Comparison of ENCODE assay signal across 8 cellular contexts in genomic region chr15:90101130-90101968, GRCh38. TPM values are rescaled to one million over a fixed set of nuclear protein-coding genes. Genes with fewer than 3 reads are reported as not detected.
DNase-seq lines count a peak whose midpoint lies in the region; ATAC-seq and TF ChIP-seq lines count a peak whose summit lies in the region.

No MANE protein-coding gene starts in this region.

- no peaks in the 10 kb centered on the region for H3K27me3 ChIP-seq in CD4-positive, CD25-positive, alpha-beta regulatory T cell (ENCODE audit: control insufficient read depth, insufficient read depth, low read length)
- H3K27me3 ChIP-seq in right cardiac atrium (ENCODE audit: control insufficient read depth, insufficient read depth): no peaks in the 10 kb centered on the region

- DNase-seq in CD4-positive, CD25-positive, alpha-beta regulatory T cell: peak; percentile 16 to 60 (median 34)
- DNase-seq in NCI-H748 treated with DMSO at 0.1 percent for 48 hours (lab: John Stamatoyannopoulos, UW) (peak; percentile 0), right cardiac atrium (peak; percentile 61 to 86 (median 85)), progenitor cell of endocrine pancreas (ENCODE audit: low spot score, unreplicated experiment) (no peak), dedifferentiated amniotic fluid mesenchymal stem cell (ENCODE audit: extremely low spot score) (no peak), NCI-H1048 (lab: John Stamatoyannopoulos, UW) (no peak)

- H3K36me3 Mint-ChIP-seq in CD4-positive, CD25-positive, alpha-beta regulatory T cell: no peaks in the 10 kb centered on the region
- peaks cover 4% of the 10 kb centered on the region for H3K36me3 Mint-ChIP-seq in progenitor cell of endocrine pancreas (ENCODE audit: insufficient read depth)

- intact Hi-C loops in right cardiac atrium (cut with DNase I): no loop called here

- H3K9me3 ChIP-seq in CD4-positive, CD25-positive, alpha-beta regulatory T cell (ENCODE audit: control insufficient read depth in 2 of 2, low read length in 2 of 2): no peaks in the 10 kb centered on the region
- H3K9me3 ChIP-seq in right cardiac atrium (ENCODE audit: control insufficient read depth, low read length): no peaks in the 10 kb centered on the region

- H3K27ac Mint-ChIP-seq in CD4-positive, CD25-positive, alpha-beta regulatory T cell: peak overlapping the region; percentile 98 to 99 (median 99)
- H3K27ac Mint-ChIP-seq in progenitor cell of endocrine pancreas: peak overlapping the region; percentile 94

- peaks cover 58% of the 10 kb centered on the region for H3K4me1 ChIP-seq in CD4-positive, CD25-positive, alpha-beta regulatory T cell (ENCODE audit: control insufficient read depth, insufficient read depth, low read length, poor library complexity, severe bottlenecking)
- H3K4me1 ChIP-seq in right cardiac atrium (ENCODE audit: control insufficient read depth, insufficient read depth, low read length): peaks cover 13% of the 10 kb centered on the region

- TF ChIP-seq CTCF in progenitor cell of endocrine pancreas (IDR thresholded peaks at IDR 0.05; ENCODE audit: unreplicated experiment): no peak

- peak overlapping the region; percentile 96 for H3K27ac ChIP-seq in CD4-positive, CD25-positive, alpha-beta regulatory T cell (ENCODE audit: insufficient read depth, low read length, poor library complexity, severe bottlenecking)
- H3K27ac ChIP-seq in angular gyrus (ENCODE audit: low read depth, low read length): peak overlapping the region; percentile 98
- peak overlapping the region; percentile 85 for H3K27ac ChIP-seq in right cardiac atrium (ENCODE audit: low read length)

- peaks cover 11 to 65% (median 38%) of the 10 kb centered on the region in 4 donors for H3K4me1 Mint-ChIP-seq in CD4-positive, CD25-positive, alpha-beta regulatory T cell
- H3K4me1 Mint-ChIP-seq in progenitor cell of endocrine pancreas (ENCODE audit: low read depth): peaks cover 45% of the 10 kb centered on the region

- peak overlapping the region; percentile 79 to 91 (median 90) for H3K4me3 Mint-ChIP-seq in CD4-positive, CD25-positive, alpha-beta regulatory T cell
- peak overlapping the region; percentile 84 for H3K4me3 Mint-ChIP-seq in progenitor cell of endocrine pancreas (ENCODE audit: low read depth)

- no peak for ATAC-seq in CD4-positive, CD25-positive, alpha-beta regulatory T cell (ENCODE audit: low read depth in 2 of 2)
- peak; percentile 6 for ATAC-seq in GM21423 (IDR thresholded peaks at IDR 0.05; ENCODE audit: unreplicated experiment)
- peak; percentile 30 to 32 for ATAC-seq in right cardiac atrium

- no peaks in the 10 kb centered on the region for H3K36me3 ChIP-seq in CD4-positive, CD25-positive, alpha-beta regulatory T cell (ENCODE audit: control insufficient read depth, insufficient read depth, low read length)

- 5% methylated on average over 40 of the region's 40 CpGs for WGBS in right cardiac atrium

- H3K9me3 Mint-ChIP-seq in CD4-positive, CD25-positive, alpha-beta regulatory T cell: peaks cover 0 to 4% (median 0%) of the 10 kb centered on the region in 7 donors
- no peaks in the 10 kb centered on the region for H3K9me3 Mint-ChIP-seq in progenitor cell of endocrine pancreas (ENCODE audit: low read depth)

- peak overlapping the region; percentile 54 for H3K4me3 ChIP-seq in CD4-positive, CD25-positive, alpha-beta regulatory T cell (ENCODE audit: low read depth, low read length)
- H3K4me3 ChIP-seq in right cardiac atrium (ENCODE audit: low read length): peak overlapping the region; percentile 76

- peaks cover 8% of the 10 kb centered on the region for H3K27me3 Mint-ChIP-seq in CD4-positive, CD25-positive, alpha-beta regulatory T cell
- H3K27me3 Mint-ChIP-seq in progenitor cell of endocrine pancreas: peaks cover 10% of the 10 kb centered on the region

RNA-seq across cellular contexts. Expression of gene IDH2, which starts 0.9 kb away (rescaled TPM):
- 60.8 TPM for total RNA-seq in CD4-positive, CD25-positive, alpha-beta regulatory T cell
- polyA plus RNA-seq in CD4-positive, CD25-positive, alpha-beta regulatory T cell: 100 to 1,000 TPM in 2 of 4 donors, 10 to 100 TPM in 2; 88.4 to 123 (median 97.1) TPM
- 100 to 1,000 TPM; 203 to 246 (median 221) TPM for total RNA-seq in right cardiac atrium
- polyA plus RNA-seq in right cardiac atrium: 275 TPM
- 149 and 164 TPM in 2 replicates for total RNA-seq in progenitor cell of endocrine pancreas

Comparison
In these comparisons a context has a peak if more than half of its experiments do, and no peak if none do; other contexts are left out.
1. ATAC-seq: peak in GM21423 (single experiment) and right cardiac atrium (2 of 2); none in CD4-positive, CD25-positive, alpha-beta regulatory T cell (0 of 2).
2. DNase-seq: peak in CD4-positive, CD25-positive, alpha-beta regulatory T cell (3 of 3), NCI-H748 treated with DMSO at 0.1 percent for 48 hours (single experiment) and right cardiac atrium (3 of 3); none in progenitor cell of endocrine pancreas (single experiment), dedifferentiated amniotic fluid mesenchymal stem cell (single experiment) and NCI-H1048 (single experiment).
3. Peak in every context shown above with its lines, with median percentiles within 50 percentile points of each other: H3K27ac ChIP-seq.